1 cellular context compared by ENCODE assay signal in the genomic region with DNA sequence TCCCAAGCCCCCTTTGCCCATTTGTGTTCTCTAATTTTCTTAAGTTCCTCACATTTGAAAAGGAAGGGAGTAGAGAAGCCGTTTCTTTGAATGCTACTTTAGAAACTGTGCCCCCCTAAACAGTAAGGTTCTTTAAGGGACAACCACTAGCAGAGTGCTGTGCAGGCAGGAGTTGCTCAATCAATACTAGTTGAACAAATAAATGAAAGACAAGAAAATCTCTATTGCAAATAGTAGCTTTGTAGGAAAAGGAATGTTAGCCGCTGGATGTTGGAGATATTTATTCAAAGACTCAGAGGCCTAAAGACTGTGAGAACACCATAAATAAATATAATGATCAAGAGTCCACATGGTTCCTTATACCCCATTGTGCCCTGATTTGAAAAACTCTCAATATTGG.
TF ChIP-seq lines count a peak whose summit lies in the region.

No MANE protein-coding gene starts in this region.

TF ChIP-seq in HepG2, 621 proteins besides CTCF, POLR2A, EP300 and RAD21 (continued from another document and continues in another):
- no peak for TF ChIP-seq ZNF747 (CRISPR knock-in tag; IDR thresholded peaks at IDR 0.05; ENCODE audit: borderline replicate concordance)
- TF ChIP-seq KAT8 (CRISPR knock-in tag; IDR thresholded peaks at IDR 0.05), result no peak
- TF ChIP-seq ZNF124 (CRISPR knock-in tag; IDR thresholded peaks at IDR 0.05), result no peak
- TF ChIP-seq, protein P1, sequence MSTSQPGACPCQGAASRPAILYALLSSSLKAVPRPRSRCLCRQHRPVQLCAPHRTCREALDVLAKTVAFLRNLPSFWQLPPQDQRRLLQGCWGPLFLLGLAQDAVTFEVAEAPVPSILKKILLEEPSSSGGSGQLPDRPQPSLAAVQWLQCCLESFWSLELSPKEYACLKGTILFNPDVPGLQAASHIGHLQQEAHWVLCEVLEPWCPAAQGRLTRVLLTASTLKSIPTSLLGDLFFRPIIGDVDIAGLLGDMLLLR (CRISPR knock-in tag; IDR thresholded peaks at IDR 0.05), result no peak
- TF ChIP-seq PHF21A (CRISPR knock-in tag; IDR thresholded peaks at IDR 0.05), result no peak
- no peak for TF ChIP-seq MEF2D (CRISPR knock-in tag; IDR thresholded peaks at IDR 0.05)
- TF ChIP-seq PCBP2 (optimal IDR thresholded peaks at IDR 0.05; ENCODE audit: low read depth, low read length, poor library complexity, severe bottlenecking), result no peak
- no peak for TF ChIP-seq ZNF513 (CRISPR knock-in tag; conservative IDR thresholded peaks at IDR 0.05)
- TF ChIP-seq STAT5B (CRISPR knock-in tag; IDR thresholded peaks at IDR 0.05), result no peak
- no peak for TF ChIP-seq ZNF580 (CRISPR knock-in tag; IDR thresholded peaks at IDR 0.05; ENCODE audit: borderline replicate concordance, low read depth)
- TF ChIP-seq, protein P2, sequence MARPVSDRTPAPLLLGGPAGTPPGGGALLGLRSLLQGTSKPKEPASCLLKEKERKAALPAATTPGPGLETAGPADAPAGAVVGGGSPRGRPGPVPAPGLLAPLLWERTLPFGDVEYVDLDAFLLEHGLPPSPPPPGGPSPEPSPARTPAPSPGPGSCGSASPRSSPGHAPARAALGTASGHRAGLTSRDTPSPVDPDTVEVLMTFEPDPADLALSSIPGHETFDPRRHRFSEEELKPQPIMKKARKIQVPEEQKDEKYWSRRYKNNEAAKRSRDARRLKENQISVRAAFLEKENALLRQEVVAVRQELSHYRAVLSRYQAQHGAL (CRISPR knock-in tag; IDR thresholded peaks at IDR 0.05; ENCODE audit: not compliant biosample characterization), result no peak
- no peak for TF ChIP-seq ZNF619 (CRISPR knock-in tag; IDR thresholded peaks at IDR 0.05)
- TF ChIP-seq SNAPC2 (CRISPR knock-in tag; IDR thresholded peaks at IDR 0.05), result no peak
- TF ChIP-seq, protein P3, sequence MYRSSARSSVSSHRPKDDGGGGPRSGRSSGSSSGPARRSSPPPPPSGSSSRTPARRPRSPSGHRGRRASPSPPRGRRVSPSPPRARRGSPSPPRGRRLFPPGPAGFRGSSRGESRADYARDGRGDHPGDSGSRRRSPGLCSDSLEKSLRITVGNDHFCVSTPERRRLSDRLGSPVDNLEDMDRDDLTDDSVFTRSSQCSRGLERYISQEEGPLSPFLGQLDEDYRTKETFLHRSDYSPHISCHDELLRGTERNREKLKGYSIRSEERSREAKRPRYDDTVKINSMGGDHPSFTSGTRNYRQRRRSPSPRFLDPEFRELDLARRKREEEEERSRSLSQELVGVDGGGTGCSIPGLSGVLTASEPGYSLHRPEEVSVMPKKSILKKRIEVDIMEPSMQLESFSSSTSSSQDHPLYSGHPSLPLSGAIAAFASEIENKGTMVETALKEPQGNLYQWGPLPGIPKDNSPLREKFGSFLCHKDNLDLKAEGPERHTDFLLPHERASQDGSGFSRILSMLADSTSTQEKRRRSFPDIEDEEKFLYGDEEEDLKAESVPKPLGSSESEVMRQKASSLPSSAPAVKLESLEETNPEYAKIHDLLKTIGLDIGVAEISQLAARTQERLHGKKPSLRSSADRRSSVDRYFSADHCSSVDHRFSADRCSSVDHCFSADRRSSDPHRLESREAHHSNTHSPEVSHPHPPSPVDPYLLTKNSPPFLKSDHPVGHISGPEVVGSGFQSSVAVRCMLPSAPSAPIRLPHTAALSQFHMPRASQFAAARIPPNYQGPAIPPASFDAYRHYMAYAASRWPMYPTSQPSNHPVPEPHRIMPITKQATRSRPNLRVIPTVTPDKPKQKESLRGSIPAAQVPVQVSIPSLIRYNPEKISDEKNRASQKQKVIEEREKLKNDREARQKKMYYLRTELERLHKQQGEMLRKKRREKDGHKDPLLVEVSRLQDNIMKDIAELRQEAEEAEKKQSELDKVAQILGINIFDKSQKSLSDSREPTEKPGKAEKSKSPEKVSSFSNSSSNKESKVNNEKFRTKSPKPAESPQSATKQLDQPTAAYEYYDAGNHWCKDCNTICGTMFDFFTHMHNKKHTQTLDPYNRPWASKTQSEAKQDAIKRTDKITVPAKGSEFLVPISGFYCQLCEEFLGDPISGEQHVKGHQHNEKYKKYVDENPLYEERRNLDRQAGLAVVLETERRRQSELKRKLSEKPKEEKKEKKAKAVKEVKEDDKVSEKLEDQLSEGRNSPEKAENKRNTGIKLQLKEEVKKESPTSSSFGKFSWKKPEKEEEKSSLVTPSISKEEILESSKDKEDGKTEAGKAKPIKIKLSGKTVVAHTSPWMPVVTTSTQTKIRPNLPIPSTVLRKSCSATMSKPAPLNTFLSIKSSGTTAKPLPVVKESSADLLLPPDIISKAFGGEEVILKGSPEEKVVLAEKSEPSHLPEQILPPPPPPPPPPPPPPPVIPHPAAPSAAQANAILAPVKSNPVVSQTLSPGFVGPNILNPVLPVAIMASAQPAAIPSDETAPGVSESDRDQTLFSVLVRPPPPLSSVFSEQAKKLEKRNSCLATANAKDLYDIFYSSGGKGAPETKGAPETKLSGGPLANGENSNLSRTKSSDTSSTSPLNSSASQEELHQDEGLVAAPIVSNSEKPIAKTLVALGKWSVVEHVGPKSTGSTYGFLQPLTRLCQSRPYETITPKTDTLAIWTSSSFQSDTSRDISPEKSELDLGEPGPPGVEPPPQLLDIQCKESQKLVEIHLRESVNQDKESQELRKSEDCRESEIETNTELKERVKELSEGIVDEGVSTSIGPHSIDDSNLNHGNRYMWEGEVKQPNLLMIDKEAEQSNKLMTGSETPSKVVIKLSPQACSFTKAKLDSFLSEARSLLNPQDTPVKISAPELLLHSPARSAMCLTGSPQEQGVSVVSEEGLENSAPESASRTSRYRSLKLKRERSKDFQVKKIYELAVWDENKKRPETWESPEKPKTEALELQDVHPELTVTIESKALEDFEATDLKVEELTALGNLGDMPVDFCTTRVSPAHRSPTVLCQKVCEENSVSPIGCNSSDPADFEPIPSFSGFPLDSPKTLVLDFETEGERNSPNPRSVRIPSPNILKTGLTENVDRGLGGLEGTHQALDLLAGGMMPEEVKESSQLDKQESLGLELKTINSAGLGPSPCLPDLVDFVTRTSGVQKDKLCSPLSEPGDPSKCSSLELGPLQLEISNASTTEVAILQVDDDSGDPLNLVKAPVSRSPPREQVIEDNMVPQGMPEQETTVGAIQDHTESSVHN (CRISPR knock-in tag; IDR thresholded peaks at IDR 0.05), result no peak
- peak; percentile 58; the same call in 1 of the 2 replicates for TF ChIP-seq TCF7 (IDR thresholded peaks at IDR 0.05; ENCODE audit: low read depth)
- TF ChIP-seq KLF15 (CRISPR knock-in tag; IDR thresholded peaks at IDR 0.05; ENCODE audit: borderline replicate concordance), result no peak
- no peak for TF ChIP-seq CENPX (CRISPR knock-in tag; IDR thresholded peaks at IDR 0.05)
- no peak for TF ChIP-seq SMARCC2 (IDR thresholded peaks at IDR 0.05)
- no peak for TF ChIP-seq ZNF20 (CRISPR knock-in tag; IDR thresholded peaks at IDR 0.05)
- TF ChIP-seq HIVEP1 (CRISPR knock-in tag; IDR thresholded peaks at IDR 0.05), result no peak
- TF ChIP-seq KLF6 (CRISPR knock-in tag; IDR thresholded peaks at IDR 0.05), result no peak
- no peak for TF ChIP-seq KDM1A (CRISPR knock-in tag; IDR thresholded peaks at IDR 0.05)
- TF ChIP-seq, protein P4, sequence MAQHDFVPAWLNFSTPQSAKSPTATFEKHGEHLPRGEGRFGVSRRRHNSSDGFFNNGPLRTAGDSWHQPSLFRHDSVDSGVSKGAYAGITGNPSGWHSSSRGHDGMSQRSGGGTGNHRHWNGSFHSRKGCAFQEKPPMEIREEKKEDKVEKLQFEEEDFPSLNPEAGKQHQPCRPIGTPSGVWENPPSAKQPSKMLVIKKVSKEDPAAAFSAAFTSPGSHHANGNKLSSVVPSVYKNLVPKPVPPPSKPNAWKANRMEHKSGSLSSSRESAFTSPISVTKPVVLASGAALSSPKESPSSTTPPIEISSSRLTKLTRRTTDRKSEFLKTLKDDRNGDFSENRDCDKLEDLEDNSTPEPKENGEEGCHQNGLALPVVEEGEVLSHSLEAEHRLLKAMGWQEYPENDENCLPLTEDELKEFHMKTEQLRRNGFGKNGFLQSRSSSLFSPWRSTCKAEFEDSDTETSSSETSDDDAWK (CRISPR knock-in tag; IDR thresholded peaks at IDR 0.05), result no peak
- no peak for TF ChIP-seq MAFG (CRISPR knock-in tag; IDR thresholded peaks at IDR 0.05)
- no peak for TF ChIP-seq ZNF776 (CRISPR knock-in tag; IDR thresholded peaks at IDR 0.05)
- no peak for TF ChIP-seq ZFP91 (CRISPR knock-in tag; IDR thresholded peaks at IDR 0.05; ENCODE audit: borderline replicate concordance)
- no peak for TF ChIP-seq ZNF639 (CRISPR knock-in tag; conservative IDR thresholded peaks at IDR 0.05)
- TF ChIP-seq ZNF660 (CRISPR knock-in tag; IDR thresholded peaks at IDR 0.05; ENCODE audit: borderline replicate concordance, low read depth), result no peak
- TF ChIP-seq ZNF280D (CRISPR knock-in tag; IDR thresholded peaks at IDR 0.05), result no peak
- TF ChIP-seq PREB (CRISPR knock-in tag; IDR thresholded peaks at IDR 0.05), result no peak
- TF ChIP-seq ZNF333 (CRISPR knock-in tag; IDR thresholded peaks at IDR 0.05; ENCODE audit: borderline replicate concordance), result no peak
- TF ChIP-seq, protein P5, sequence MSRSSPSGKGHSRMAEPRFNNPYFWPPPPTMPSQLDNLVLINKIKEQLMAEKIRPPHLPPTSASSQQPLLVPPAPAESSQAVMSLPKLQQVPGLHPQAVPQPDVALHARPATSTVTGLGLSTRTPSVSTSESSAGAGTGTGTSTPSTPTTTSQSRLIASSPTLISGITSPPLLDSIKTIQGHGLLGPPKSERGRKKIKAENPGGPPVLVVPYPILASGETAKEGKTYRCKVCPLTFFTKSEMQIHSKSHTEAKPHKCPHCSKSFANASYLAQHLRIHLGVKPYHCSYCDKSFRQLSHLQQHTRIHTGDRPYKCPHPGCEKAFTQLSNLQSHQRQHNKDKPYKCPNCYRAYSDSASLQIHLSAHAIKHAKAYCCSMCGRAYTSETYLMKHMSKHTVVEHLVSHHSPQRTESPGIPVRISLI (CRISPR knock-in tag; IDR thresholded peaks at IDR 0.05; ENCODE audit: borderline replicate concordance), result no peak
- no peak for TF ChIP-seq ARHGAP35 (CRISPR knock-in tag; IDR thresholded peaks at IDR 0.05; ENCODE audit: borderline replicate concordance)
- 0 out of 2 replicates have a peak, but pooled peaks have one; percentile 19 for TF ChIP-seq KDM6A (CRISPR knock-in tag; IDR thresholded peaks at IDR 0.05; ENCODE audit: low read depth)
- no peak for TF ChIP-seq ZFY (CRISPR knock-in tag; IDR thresholded peaks at IDR 0.05)
- no peak for TF ChIP-seq ZFP82 (CRISPR knock-in tag; IDR thresholded peaks at IDR 0.05; ENCODE audit: borderline replicate concordance)
